10 cellular contexts compared by ENCODE assay signal in the genomic region with DNA sequence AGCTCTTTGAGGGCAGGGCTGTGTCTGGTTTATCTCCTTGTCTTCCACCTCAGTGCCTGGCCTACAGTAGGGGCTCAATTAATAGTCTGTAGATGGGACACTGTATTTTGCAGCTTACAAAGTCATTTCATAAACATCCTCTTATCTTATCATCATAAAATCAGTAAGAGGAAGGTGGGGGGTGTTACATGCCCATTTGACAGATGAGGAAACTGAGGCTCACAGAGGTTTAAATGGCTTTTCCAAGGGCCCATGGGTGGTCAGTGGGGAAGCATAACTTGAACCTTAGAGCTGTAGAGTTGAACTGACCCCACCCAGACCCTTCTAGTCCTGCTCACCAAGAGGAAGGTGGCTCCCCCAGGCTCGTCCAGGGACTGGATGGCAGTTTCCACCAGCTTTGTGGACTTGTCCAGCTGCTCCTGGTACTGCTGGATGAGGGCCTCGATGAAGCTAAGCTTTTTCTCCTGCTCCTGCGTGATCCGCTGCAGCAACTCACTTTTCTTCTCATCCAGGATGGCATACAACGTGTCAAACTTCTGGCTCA. TPM values are rescaled to one million over a fixed set of nuclear protein-coding genes. Genes with fewer than 3 reads are reported as not detected.
"Had no signal": no experiment of that assay in that cellular context is flagged by ENCODE, and none has a peak within 500 bp of the region (broad histone marks: within the 10 kb centered on the region; RNA-seq: fewer than 3 reads in every experiment).

No MANE protein-coding gene starts in this region.

- H3K9ac ChIP-seq: KMS-11 had no signal

- DNase-seq: H9, HCEC 1CT, IMR-90, KBM-7 had no signal

- FAIRE-seq: H1, H54, HTR-8/SVneo had no signal

- H3K27ac ChIP-seq: KMS-11 had no signal

- H2AFZ ChIP-seq: GM23338 had no signal

- H3K4me2 ChIP-seq: GM23338, KMS-11 had no signal

- H3K9me3 Mint-ChIP-seq: GM23338, H9 had no signal

- H3K4me3 Mint-ChIP-seq: GM23338, H9 had no signal

- ATAC-seq: GM23338 had no signal

- H3K4me3 ChIP-seq: GM23338 had no signal

- H3K27ac Mint-ChIP-seq: GM23338, H9 had no signal

RNA-seq across cellular contexts. Expression of gene TRIM63, which starts 9.3 kb away (rescaled TPM):
- total RNA-seq: H1, H9, IMR-90 had no signal
- polyA plus RNA-seq: GM23338, H1, IMR-90 had no signal

RNA-seq across cellular contexts. Expression of gene SLC30A2, which starts 12.2 kb away (rescaled TPM):
- total RNA-seq: IMR-90 had no signal
- polyA plus RNA-seq: GM23338, IMR-90 had no signal

RNA-seq across cellular contexts. Expression of gene EXTL1, which starts 36.5 kb away (rescaled TPM):
- total RNA-seq: HT-29 had no signal
